In genomic region chr4:113673450-113673849, GRCh38 we compare ENCODE assay signal across 10 cellular contexts.
DNase-seq lines count a peak whose midpoint lies in the region; ATAC-seq and TF ChIP-seq lines count a peak whose summit lies in the region.
"Had no signal": no experiment of that assay in that cellular context is flagged by ENCODE, and none has a peak within 500 bp of the region (broad histone marks: within the 10 kb centered on the region; RNA-seq: fewer than 3 reads in every experiment).

No MANE protein-coding gene starts in this region.

- H3K4me3 ChIP-seq in GM23248 (no peak overlapping the region), MG63 (no peak overlapping the region), psoas muscle (no peak overlapping the region)

- H3K4me1 ChIP-seq in GM23248 (ENCODE audit: insufficient read depth) (peaks cover 27% of the 10 kb centered on the region), psoas muscle (peaks cover 40% of the 10 kb centered on the region)

- peaks cover 21 to 24% of the 10 kb centered on the region in 2 donors for H3K36me3 Mint-ChIP-seq in activated naive CD4-positive, alpha-beta T cell treated with anti-CD3 and anti-CD28 coated beads, Interleukin-2, amount 50 U/mL, for 72 hours

- H2AFZ ChIP-seq in GM23248 = no peak overlapping the region

- H3K9me3 Mint-ChIP-seq in activated naive CD4-positive, alpha-beta T cell treated with anti-CD3 and anti-CD28 coated beads, Interleukin-2, amount 50 U/mL, for 72 hours = no peaks in the 10 kb centered on the region

- H3K9ac ChIP-seq in GM23248 = no peak overlapping the region

- no peaks in the 10 kb centered on the region for H3K27me3 ChIP-seq in GM23248 (replicated peaks; ENCODE audit: insufficient read depth)
- H3K27me3 ChIP-seq in MG63 = no peaks in the 10 kb centered on the region
- no peaks in the 10 kb centered on the region for H3K27me3 ChIP-seq in psoas muscle (ENCODE audit: insufficient read depth in 3 of 3, low read length in 2 of 3)

- no peaks in the 10 kb centered on the region for H3K9me2 ChIP-seq in GM23248 (ENCODE audit: insufficient read depth)

- 0 out of 2 replicates have a peak, but pooled peaks cover 5% of the 10 kb centered on the region for H3F3A ChIP-seq in GM23248 (ENCODE audit: insufficient read depth)

- WGBS in GM23248 (ENCODE audit: low coverage in 1 of 2, low lambda C conversion rate in 2 of 2, missing lambda C conversion rate in 2 of 2), 2 experiments = 98% methylated on average over 2 of the region's 2 CpGs
- WGBS in psoas muscle, 3 donors = 88 to 96% (median 94%) methylated on average over 2 of the region's 2 CpGs

- in situ Hi-C loops in GM23248 (cut with MboI) = no loop called here
- in situ Hi-C loops in KBM-7 (cut with MboI; ENCODE audit: low pct_unique_long_range_greater_than_20kb, low sequenced_read_pairs) = no loop called here

- H3K79me2 ChIP-seq in GM23248 (ENCODE audit: insufficient read depth) = peaks cover 98% of the 10 kb centered on the region

- peaks cover 5% of the 10 kb centered on the region; the same call in 1 of the 2 replicates for H3K36me3 ChIP-seq in GM23248 (ENCODE audit: low read depth)
- H3K36me3 ChIP-seq in MG63 = peaks cover 8% of the 10 kb centered on the region; the same call in 1 of the 2 replicates
- H3K36me3 ChIP-seq in psoas muscle (ENCODE audit: insufficient read depth in 1 of 2, low read depth in 1 of 2) = peaks cover 0 to 10% of the 10 kb centered on the region in 2 donors

- H3K27ac ChIP-seq in GM23248 (no peak overlapping the region), psoas muscle (no peak overlapping the region)
- H3K27ac ChIP-seq: 22Rv1 had no signal

- ATAC-seq in activated naive CD4-positive, alpha-beta T cell treated with anti-CD3 and anti-CD28 coated beads, Interleukin-2, amount 50 U/mL, for 72 hours = peak; percentile 95 to 100
- peak; percentile 31 to 63 (median 50) for ATAC-seq in psoas muscle

- H4K20me1 ChIP-seq in GM23248 (ENCODE audit: insufficient read depth) = no peaks in the 10 kb centered on the region

- DNase-seq in DMS53 (lab: John Stamatoyannopoulos, UW) = peak; percentile 29
- DNase-seq in DMS53 treated with DMSO at 0.1 percent for 48 hours (lab: John Stamatoyannopoulos, UW; ENCODE audit: unreplicated experiment) = no peak
- peak; percentile 52 for DNase-seq in GM23248
- peak; percentile 9 for DNase-seq in MG63
- DNase-seq in activated naive CD4-positive, alpha-beta T cell treated with anti-CD3 and anti-CD28 coated beads, Interleukin-2, amount 50 U/mL, for 72 hours (ENCODE audit: low spot score in 2 of 2) = peak in 1 of 2 donors; percentile 21
- no peak for DNase-seq in psoas muscle
- no peak for DNase-seq in GM19238 (ENCODE audit: insufficient read length, low spot score)
- no peak for DNase-seq in KBM-7
- DNase-seq: left cardiac atrium had no signal

- TF ChIP-seq CTCF in psoas muscle (IDR thresholded peaks at IDR 0.05) = no peak

- intact Hi-C loops in psoas muscle (cut with DNase I) = loop anchor here in 1 of 2 donors (10.0 kb wide), 1 partner anchor 119 kb away; no protein-coding TSS in a partner anchor

- H3K9me3 ChIP-seq in GM23248 (ENCODE audit: low read depth) (no peaks in the 10 kb centered on the region), MG63 (0 out of 2 replicates have a peak, but pooled peaks cover 1% of the 10 kb centered on the region), psoas muscle (no peaks in the 10 kb centered on the region)

- H3K27ac Mint-ChIP-seq in activated naive CD4-positive, alpha-beta T cell treated with anti-CD3 and anti-CD28 coated beads, Interleukin-2, amount 50 U/mL, for 72 hours = peak overlapping the region in 1 of 2 donors; percentile 9

- no peak overlapping the region for H3K4me2 ChIP-seq in GM23248 (ENCODE audit: unreplicated experiment)

Comparison
In these comparisons a context has a peak if more than half of its experiments do, and no peak if none do; other contexts are left out.
1. DNase-seq: peak in DMS53 (single experiment), GM23248 (single experiment) and MG63 (single experiment); none in DMS53 treated with DMSO at 0.1 percent for 48 hours (single experiment), psoas muscle (0 of 2), GM19238 (single experiment) and KBM-7 (single experiment).